16 cellular contexts compared by ENCODE assay signal in the genomic region with DNA sequence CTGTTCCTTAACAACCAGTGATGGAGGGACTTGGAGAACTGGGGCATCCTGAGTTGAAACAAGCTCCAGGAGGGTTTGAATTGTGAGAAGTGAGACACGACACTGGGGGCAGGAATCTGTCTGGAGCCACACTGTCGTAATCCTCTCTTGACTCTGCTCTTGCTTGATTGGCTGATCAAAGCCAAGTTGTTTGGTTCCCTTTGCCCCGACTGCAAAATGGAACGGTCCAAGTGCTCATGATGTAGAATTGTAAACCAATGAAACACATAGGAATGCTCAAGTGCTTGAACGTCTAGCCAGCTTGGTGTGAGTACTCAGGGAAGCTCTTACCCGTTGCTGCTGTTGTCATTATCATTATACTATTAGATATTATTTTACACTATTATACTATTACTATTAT.
"Had no signal": no experiment of that assay in that cellular context is flagged by ENCODE, and none has a peak within 500 bp of the region (broad histone marks: within the 10 kb centered on the region; RNA-seq: fewer than 3 reads in every experiment).

No MANE protein-coding gene starts in this region.

- H3K36me3 ChIP-seq: tibial nerve, vagina had no signal

- H3K36me3 Mint-ChIP-seq: activated naive CD8-positive, alpha-beta T cell treated with anti-CD3 and anti-CD28 coated beads for 36 hours; brain; naive thymus-derived CD8-positive, alpha-beta T cell; stimulated activated naive B cell treated with anti-CD40 and anti-IgM and Interleukin-4, amounts not matched to agents 10 μg/mL and 1 μg/mL and 100 μg/mL, for 72 hours had no signal

- H3K4me3 Mint-ChIP-seq: activated naive CD8-positive, alpha-beta T cell treated with anti-CD3 and anti-CD28 coated beads for 36 hours; activated T-helper 1 cell treated with anti-CD3 and anti-CD28 coated beads, Interleukin-12 subunit alpha, Interleukin-12 subunit beta, Interleukin-2, Interleukin-4 antibody, amounts not matched to agents 30 ng/mL and 10 ng/mL and 1 ng/mL, durations not matched to agents 14 hours and 24 hours and 36 hours; central memory CD8-positive, alpha-beta T cell; naive thymus-derived CD8-positive, alpha-beta T cell; stimulated activated naive B cell treated with anti-CD40 and anti-IgM and Interleukin-4, amounts not matched to agents 10 μg/mL and 1 μg/mL and 100 μg/mL, for 72 hours had no signal

- DNase-seq: activated CD4-positive, alpha-beta T cell treated with anti-CD3 and anti-CD28 coated beads, Interleukin-2, amount 50 U/mL, for 1 hour; activated naive CD8-positive, alpha-beta T cell treated with anti-CD3 and anti-CD28 coated beads for 36 hours; cortex of kidney; effector CD8-positive, alpha-beta T cell; foreskin melanocyte; left cardiac atrium; mucosa of descending colon; naive thymus-derived CD8-positive, alpha-beta T cell; psoas muscle; stimulated activated naive B cell treated with anti-CD40 and anti-IgM and Interleukin-4, amounts not matched to agents 10 μg/mL and 1 μg/mL and 100 μg/mL, for 72 hours had no signal

- H3K27ac Mint-ChIP-seq: activated naive CD8-positive, alpha-beta T cell treated with anti-CD3 and anti-CD28 coated beads for 36 hours; activated T-helper 1 cell treated with anti-CD3 and anti-CD28 coated beads, Interleukin-12 subunit alpha, Interleukin-12 subunit beta, Interleukin-2, Interleukin-4 antibody, amounts not matched to agents 30 ng/mL and 10 ng/mL and 1 ng/mL, durations not matched to agents 14 hours and 24 hours and 36 hours; naive thymus-derived CD8-positive, alpha-beta T cell; stimulated activated naive B cell treated with anti-CD40 and anti-IgM and Interleukin-4, amounts not matched to agents 10 μg/mL and 1 μg/mL and 100 μg/mL, for 72 hours had no signal

- H3K27me3 ChIP-seq: vagina had no signal

- ATAC-seq: mucosa of descending colon; naive thymus-derived CD8-positive, alpha-beta T cell; psoas muscle; stimulated activated naive B cell treated with anti-CD40 and anti-IgM and Interleukin-4, amounts not matched to agents 10 μg/mL and 1 μg/mL and 100 μg/mL, for 72 hours had no signal

- H3K4me1 Mint-ChIP-seq: activated naive CD8-positive, alpha-beta T cell treated with anti-CD3 and anti-CD28 coated beads for 36 hours had no signal

- H3K9me3 Mint-ChIP-seq: activated naive CD8-positive, alpha-beta T cell treated with anti-CD3 and anti-CD28 coated beads for 36 hours; central memory CD8-positive, alpha-beta T cell; stimulated activated naive B cell treated with anti-CD40 and anti-IgM and Interleukin-4, amounts not matched to agents 10 μg/mL and 1 μg/mL and 100 μg/mL, for 72 hours had no signal

- H3K9me3 ChIP-seq: mucosa of descending colon, psoas muscle, tibial nerve, vagina had no signal

- H3K27ac ChIP-seq: epithelial cell of prostate, psoas muscle, vagina had no signal

- H3K4me1 ChIP-seq: psoas muscle had no signal

- H3K4me3 ChIP-seq: mucosa of descending colon had no signal
